Comparison of ENCODE assay signal across 8 cellular contexts in the genomic region with DNA sequence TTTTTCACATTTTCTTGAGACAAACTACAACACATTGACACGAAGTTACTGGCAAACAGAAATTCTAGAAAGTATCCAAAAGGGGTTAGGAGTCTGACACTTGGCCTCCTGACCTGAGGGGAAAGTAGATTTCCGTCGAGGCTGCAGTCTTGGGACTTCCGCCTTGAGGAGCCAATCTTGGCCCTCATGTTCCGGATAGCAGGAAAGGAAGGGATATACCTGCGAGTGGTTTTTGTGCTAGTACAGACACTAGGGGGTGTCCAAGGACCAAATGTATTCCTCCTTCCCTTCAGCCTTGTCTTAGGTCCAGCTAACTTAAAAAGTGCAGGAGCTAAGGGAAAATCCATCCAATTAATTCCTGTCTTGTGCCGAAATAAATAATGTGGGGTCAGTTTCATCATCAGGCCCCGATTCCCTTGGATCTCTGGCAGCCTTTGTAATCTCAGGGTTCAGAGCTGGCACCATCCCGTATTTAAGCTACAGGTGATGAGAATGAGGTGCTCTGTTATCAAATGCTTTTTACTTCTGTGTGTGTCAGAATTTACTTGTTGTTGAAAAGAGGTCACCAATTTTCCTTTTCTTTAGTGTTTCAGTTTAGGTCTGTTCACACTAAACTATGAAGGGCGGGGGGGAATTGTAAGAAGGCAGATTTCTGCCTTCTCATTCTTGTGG.
A peak's percentile ranks its signal among the peaks of the same experiment; 100 is the strongest.
DNase-seq lines count a peak whose midpoint lies in the region; ATAC-seq and TF ChIP-seq lines count a peak whose summit lies in the region.

No MANE protein-coding gene starts in this region.

- H3K27me3 ChIP-seq in ACC112 (ENCODE audit: insufficient read depth, low read length) (no peaks in the 10 kb centered on the region), Loucy (ENCODE audit: insufficient read depth, low read length, poor library complexity, severe bottlenecking) (no peaks in the 10 kb centered on the region), Panc1 (ENCODE audit: control insufficient read depth, insufficient read depth, low read length) (no peaks in the 10 kb centered on the region; the same call in 1 of the 2 replicates), mesenchymal stem cell (ENCODE audit: control insufficient read depth in 1 of 2, insufficient read depth in 1 of 2, low read length in 2 of 2) (no peaks in the 10 kb centered on the region)

- no peaks in the 10 kb centered on the region for H3K9me2 ChIP-seq in Loucy (replicated peaks; ENCODE audit: low read depth, low read length)

- peak; percentile 47 for DNase-seq in HFFc6
- DNase-seq in Panc1 (ENCODE audit: low read depth, low spot score) = peak; percentile 80
- DNase-seq in dermis blood vessel endothelial cell = peak; percentile 86
- peak; percentile 73 for DNase-seq in mesenchymal stem cell
- DNase-seq in effector memory CD8-positive, alpha-beta T cell = no peak

- peak; percentile 99 for ATAC-seq in Panc1
- ATAC-seq in effector memory CD8-positive, alpha-beta T cell (replicated peaks) = no peak

- H3K4me1 ChIP-seq in ACC112 (ENCODE audit: control insufficient read depth, insufficient read depth, low read length, unreplicated experiment) (peaks cover 11% of the 10 kb centered on the region), Loucy (ENCODE audit: insufficient read depth, low read length, poor library complexity, severe bottlenecking) (peaks cover 6% of the 10 kb centered on the region), Panc1 (ENCODE audit: control insufficient read depth, insufficient read depth, low read length) (no peaks in the 10 kb centered on the region; the same call in 1 of the 2 replicates), mesenchymal stem cell (ENCODE audit: control insufficient read depth, insufficient read depth, low read depth, low read length) (no peaks in the 10 kb centered on the region)

- H3K9ac ChIP-seq in Loucy (ENCODE audit: low read depth, low read length, poor library complexity, severe bottlenecking) (peak overlapping the region; percentile 1), mesenchymal stem cell (ENCODE audit: low read length) (no peak overlapping the region)

- H3K4ac ChIP-seq in mesenchymal stem cell (ENCODE audit: low read depth in 1 of 2, low read length in 2 of 2) = no peak overlapping the region

- no peak overlapping the region for H2AK5ac ChIP-seq in mesenchymal stem cell (ENCODE audit: low read length, severe bottlenecking)

- H3K4me1 Mint-ChIP-seq in HFFc6 (ENCODE audit: low read depth) = no peaks in the 10 kb centered on the region; the same call in 1 of the 2 replicates
- H3K4me1 Mint-ChIP-seq in effector memory CD8-positive, alpha-beta T cell (ENCODE audit: low read depth in 2 of 2) = peaks cover 2 to 3% of the 10 kb centered on the region in 2 donors

- H3K36me3 ChIP-seq in ACC112 (ENCODE audit: insufficient read depth, low read length) = no peaks in the 10 kb centered on the region
- H3K36me3 ChIP-seq in Loucy (ENCODE audit: insufficient read depth, low read length) = no peaks in the 10 kb centered on the region
- H3K36me3 ChIP-seq in Panc1 (ENCODE audit: control insufficient read depth, insufficient read depth, low read length) = no peaks in the 10 kb centered on the region
- H3K36me3 ChIP-seq in mesenchymal stem cell (ENCODE audit: control insufficient read depth in 1 of 2, insufficient read depth in 2 of 2, low read depth in 1 of 2, low read length in 2 of 2) = no peaks in the 10 kb centered on the region

- POLR2A ChIA-PET in Panc1 (lab: Charles Lee) = no interaction called here

- H2BK120ac ChIP-seq in mesenchymal stem cell (ENCODE audit: low read depth, low read length) = no peak overlapping the region

- no peak overlapping the region for H3K18ac ChIP-seq in mesenchymal stem cell (ENCODE audit: low read depth in 1 of 2, low read length in 2 of 2)

- peak; percentile 48 for TF ChIP-seq CTCF in GM12874 (IDR thresholded peaks at IDR 0.05; ENCODE audit: insufficient read depth, low read depth, low read length)
- peak; percentile 77 for TF ChIP-seq CTCF in HFFc6 (IDR thresholded peaks at IDR 0.05)
- TF ChIP-seq CTCF in Loucy (conservative IDR thresholded peaks at IDR 0.05; ENCODE audit: low read length) = peak; percentile 92
- peak; percentile 84 for TF ChIP-seq CTCF in Panc1 (IDR thresholded peaks at IDR 0.05)

- H3K23ac ChIP-seq in mesenchymal stem cell (ENCODE audit: low read length in 2 of 2) = no peak overlapping the region

- H3K27ac Mint-ChIP-seq in HFFc6 = no peak overlapping the region
- H3K27ac Mint-ChIP-seq in effector memory CD8-positive, alpha-beta T cell = no peak overlapping the region

- H2BK5ac ChIP-seq in mesenchymal stem cell (ENCODE audit: low read depth, low read length, poor library complexity, severe bottlenecking) = no peak overlapping the region

- no peak overlapping the region for H4K8ac ChIP-seq in mesenchymal stem cell (ENCODE audit: low read length)

- H3K4me2 ChIP-seq in Loucy (ENCODE audit: low read depth, low read length, poor library complexity, severe bottlenecking) (no peak overlapping the region), mesenchymal stem cell (ENCODE audit: low read length, poor library complexity, severe bottlenecking) (no peak overlapping the region)

- 23% methylated on average over 9 of the region's 10 CpGs for WGBS in mesenchymal stem cell

- H2AFZ ChIP-seq in ACC112 (ENCODE audit: low read length, unreplicated experiment) (peak overlapping the region; percentile 86), Loucy (ENCODE audit: low read length) (peak overlapping the region; percentile 41; the same call in 1 of the 2 replicates), mesenchymal stem cell (ENCODE audit: low read depth, low read length) (no peak overlapping the region)

- H3K79me2 ChIP-seq in ACC112 (ENCODE audit: control insufficient read depth, insufficient read depth, low read length, unreplicated experiment) (no peaks in the 10 kb centered on the region), Loucy (ENCODE audit: insufficient read depth, low read length) (no peaks in the 10 kb centered on the region)

- H3K27ac ChIP-seq in ACC112 (ENCODE audit: low read depth, low read length) (no peak overlapping the region), Panc1 (ENCODE audit: low read length) (no peak overlapping the region), mesenchymal stem cell (ENCODE audit: low read length, poor library complexity, severe bottlenecking) (no peak overlapping the region)

- no peaks in the 10 kb centered on the region for H3K36me3 Mint-ChIP-seq in HFFc6 (ENCODE audit: low read depth)
- no peaks in the 10 kb centered on the region for H3K36me3 Mint-ChIP-seq in effector memory CD8-positive, alpha-beta T cell (ENCODE audit: insufficient read depth)

- H2BK15ac ChIP-seq in mesenchymal stem cell (ENCODE audit: low read depth, poor library complexity, severe bottlenecking) = no peak overlapping the region

- H3K9me3 ChIP-seq in Loucy (ENCODE audit: insufficient read depth, low read depth, low read length) (no peaks in the 10 kb centered on the region), Panc1 (ENCODE audit: control insufficient read depth, insufficient read depth, low read depth, low read length) (no peaks in the 10 kb centered on the region), mesenchymal stem cell (ENCODE audit: control insufficient read depth, low read length) (no peaks in the 10 kb centered on the region)

- peaks cover 3% of the 10 kb centered on the region; the same call in 1 of the 2 replicates for H3K27me3 Mint-ChIP-seq in HFFc6 (ENCODE audit: insufficient read depth)
- H3K27me3 Mint-ChIP-seq in effector memory CD8-positive, alpha-beta T cell = no peaks in the 10 kb centered on the region

- CTCF ChIA-PET in Panc1 (lab: Charles Lee) = interaction anchor here (0.8 to 1.6 kb wide), 2 partner anchors 109 to 1986 kb away, joined by 3 to 6 read pairs; no protein-coding TSS in a partner anchor

- H3K9me3 Mint-ChIP-seq in HFFc6 = no peaks in the 10 kb centered on the region
- no peaks in the 10 kb centered on the region for H3K9me3 Mint-ChIP-seq in effector memory CD8-positive, alpha-beta T cell

- no peaks in the 10 kb centered on the region for H4K20me1 ChIP-seq in Loucy (ENCODE audit: insufficient read depth, low read length, poor library complexity, severe bottlenecking)

- H3K79me1 ChIP-seq in mesenchymal stem cell (replicated peaks; ENCODE audit: low read length, poor library complexity, severe bottlenecking) = no peaks in the 10 kb centered on the region

- H3K4me3 ChIP-seq in ACC112 (ENCODE audit: low read depth, low read length) = no peak overlapping the region
- no peak overlapping the region for H3K4me3 ChIP-seq in Loucy (ENCODE audit: low read length, poor library complexity, severe bottlenecking)
- H3K4me3 ChIP-seq in Panc1 (ENCODE audit: low read depth in 2 of 2, low read length in 2 of 2) = no peak overlapping the region
- no peak overlapping the region for H3K4me3 ChIP-seq in mesenchymal stem cell (ENCODE audit: insufficient read depth in 1 of 2, low read depth in 1 of 2, low read length in 2 of 2)

- BruUV-seq in Panc1 (replicated peaks; lab: Mats Ljungman, UMichigan) = no TSS peak

- no peak overlapping the region for H3K14ac ChIP-seq in mesenchymal stem cell (ENCODE audit: low read length in 2 of 2)

- no peaks in the 10 kb centered on the region for H3F3A ChIP-seq in Loucy (ENCODE audit: low read depth)

- intact Hi-C loops in Panc1 (cut with micrococcal nuclease; ENCODE audit: unreplicated experiment) = loop anchor here (2.0 kb wide), 2 partner anchors 109 to 191 kb away; no protein-coding TSS in a partner anchor

- no peak overlapping the region for H4K91ac ChIP-seq in mesenchymal stem cell (ENCODE audit: low read length)

- in situ Hi-C loops in Panc1 (cut with HindIII; ENCODE audit: low pct_unique_long_range_greater_than_20kb, low sequenced_read_pairs) = no loop called here

- H2BK12ac ChIP-seq in mesenchymal stem cell (ENCODE audit: low read length in 2 of 2) = no peak overlapping the region

- H3K4me3 Mint-ChIP-seq in HFFc6 = no peak overlapping the region
- H3K4me3 Mint-ChIP-seq in effector memory CD8-positive, alpha-beta T cell = no peak overlapping the region

Comparison
In these comparisons a context has a peak if more than half of its experiments do, and no peak if none do; other contexts are left out.
1. DNase-seq: peak in HFFc6 (single experiment), Panc1 (single experiment), dermis blood vessel endothelial cell (single experiment) and mesenchymal stem cell (single experiment); none in effector memory CD8-positive, alpha-beta T cell (0 of 3).
2. Peak in every context shown above with its lines, with median percentiles within 50 percentile points of each other: CTCF ChIP-seq.